ENCODE assay signal across 11 cellular contexts in the genomic region with DNA sequence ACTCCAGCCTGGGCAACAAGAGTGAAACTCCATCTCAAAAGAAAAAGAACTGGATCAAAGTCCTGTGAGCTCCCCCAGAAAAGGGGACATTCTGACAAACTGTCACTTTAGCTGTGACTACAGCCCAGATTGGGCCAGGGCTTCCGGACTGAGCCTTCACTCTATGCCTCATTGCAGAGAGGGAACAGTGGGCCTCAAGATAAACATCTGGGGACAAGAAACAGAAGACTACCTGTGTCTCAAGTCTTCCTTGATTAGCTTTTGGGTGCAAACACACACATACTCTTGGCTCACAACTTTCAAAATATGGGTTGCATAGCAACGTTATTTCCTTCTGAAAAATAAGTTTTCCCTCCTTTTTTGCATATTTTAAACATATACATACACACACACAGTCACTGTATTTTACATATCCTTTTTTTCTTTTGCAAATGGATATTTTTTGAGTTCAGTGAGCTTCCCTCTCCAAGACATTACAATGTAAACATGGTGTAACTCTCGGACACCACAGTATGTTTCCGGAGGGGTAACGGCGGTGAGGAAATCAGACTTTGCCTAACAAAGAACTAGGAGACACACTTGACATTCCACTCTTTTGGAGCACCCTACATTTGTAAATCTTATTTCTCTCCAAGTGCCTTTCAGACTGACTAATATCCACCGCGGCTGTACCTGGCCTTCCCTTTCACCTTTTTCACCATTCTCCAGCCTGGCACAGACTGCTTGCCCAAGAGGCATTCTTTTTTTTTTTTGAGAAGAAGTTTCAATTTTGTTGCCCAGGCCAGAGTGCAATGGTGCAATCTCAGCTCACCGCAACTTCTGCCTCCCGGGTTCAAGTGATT. TPM values are rescaled to one million over a fixed set of nuclear protein-coding genes. Genes with fewer than 3 reads are reported as not detected.
DNase-seq lines count a peak whose midpoint lies in the region; ATAC-seq, FAIRE-seq and TF ChIP-seq lines count a peak whose summit lies in the region.
"Had no signal": no experiment of that assay in that cellular context is flagged by ENCODE, and none has a peak within 500 bp of the region (broad histone marks: within the 10 kb centered on the region; RNA-seq: fewer than 3 reads in every experiment).

No MANE protein-coding gene starts in this region.

- peaks cover 53% of the 10 kb centered on the region for H3K4me1 Mint-ChIP-seq in activated CD4-positive, alpha-beta T cell treated with anti-CD3 and anti-CD28 coated beads for 36 hours
- peaks cover 45% of the 10 kb centered on the region for H3K4me1 Mint-ChIP-seq in stimulated activated effector memory CD8-positive, alpha-beta T cell treated with anti-CD3 and anti-CD28 coated beads, Interleukin-12 subunit alpha, Interleukin-12 subunit beta, amount 100 ng/mL, for 72 hours

- H3K4me3 Mint-ChIP-seq in activated CD4-positive, alpha-beta T cell treated with anti-CD3 and anti-CD28 coated beads for 36 hours: peak overlapping the region; percentile 61
- peak overlapping the region; percentile 90 for H3K4me3 Mint-ChIP-seq in stimulated activated effector memory CD8-positive, alpha-beta T cell treated with anti-CD3 and anti-CD28 coated beads, Interleukin-12 subunit alpha, Interleukin-12 subunit beta, amount 100 ng/mL, for 72 hours

- peaks cover 28% of the 10 kb centered on the region for H3K36me3 Mint-ChIP-seq in activated CD4-positive, alpha-beta T cell treated with anti-CD3 and anti-CD28 coated beads for 36 hours (ENCODE audit: low read depth)
- peaks cover 39% of the 10 kb centered on the region for H3K36me3 Mint-ChIP-seq in stimulated activated effector memory CD8-positive, alpha-beta T cell treated with anti-CD3 and anti-CD28 coated beads, Interleukin-12 subunit alpha, Interleukin-12 subunit beta, amount 100 ng/mL, for 72 hours

- no peak for FAIRE-seq in RCC 7860 (lab: Jason Lieb, UNC)

- CTCF ChIA-PET in activated CD4-positive, alpha-beta T cell treated with anti-CD3 and anti-CD28 coated beads for 36 hours (lab: Charles Lee): interaction anchor here (0.8 to 1.4 kb wide), 2 partner anchors 57 to 98 kb away, joined by 3 to 4 read pairs; no protein-coding TSS in a partner anchor

- H3K4me3 ChIP-seq in fibroblast of pulmonary artery (replicated peaks; ENCODE audit: low read depth, low read length): peak overlapping the region; percentile 97
- H3K4me3 ChIP-seq: colonic mucosa had no signal

- POLR2A ChIA-PET in activated CD4-positive, alpha-beta T cell treated with anti-CD3 and anti-CD28 coated beads for 36 hours (lab: Charles Lee): interaction anchor here (0.6 kb wide), 1 partner anchor 541 kb away, joined by 4 read pairs; no protein-coding TSS in a partner anchor

- H3K27ac Mint-ChIP-seq in activated CD4-positive, alpha-beta T cell treated with anti-CD3 and anti-CD28 coated beads for 36 hours: peak overlapping the region; percentile 37
- no peak overlapping the region for H3K27ac Mint-ChIP-seq in stimulated activated effector memory CD8-positive, alpha-beta T cell treated with anti-CD3 and anti-CD28 coated beads, Interleukin-12 subunit alpha, Interleukin-12 subunit beta, amount 100 ng/mL, for 72 hours

- H3K27me3 Mint-ChIP-seq in activated CD4-positive, alpha-beta T cell treated with anti-CD3 and anti-CD28 coated beads for 36 hours: no peaks in the 10 kb centered on the region

- TF ChIP-seq CTCF in fibroblast of pulmonary artery (IDR thresholded peaks at IDR 0.05; ENCODE audit: low read length, missing control alignments): no peak

- intact Hi-C loops in activated CD4-positive, alpha-beta T cell treated with anti-CD3 and anti-CD28 coated beads for 36 hours (cut with DNase I, micrococcal nuclease): no loop called here

- H3K9me3 Mint-ChIP-seq in activated CD4-positive, alpha-beta T cell treated with anti-CD3 and anti-CD28 coated beads for 36 hours (ENCODE audit: low read depth): no peaks in the 10 kb centered on the region
- H3K9me3 Mint-ChIP-seq in stimulated activated effector memory CD8-positive, alpha-beta T cell treated with anti-CD3 and anti-CD28 coated beads, Interleukin-12 subunit alpha, Interleukin-12 subunit beta, amount 100 ng/mL, for 72 hours: no peaks in the 10 kb centered on the region

- ATAC-seq in activated CD4-positive, alpha-beta T cell treated with anti-CD3 and anti-CD28 coated beads for 36 hours: no peak
- no peak for ATAC-seq in stimulated activated effector memory CD8-positive, alpha-beta T cell treated with anti-CD3 and anti-CD28 coated beads, Interleukin-12 subunit alpha, Interleukin-12 subunit beta, amount 100 ng/mL, for 72 hours
- ATAC-seq in GM21360 (IDR thresholded peaks at IDR 0.05; ENCODE audit: unreplicated experiment): no peak

- DNase-seq in activated CD4-positive, alpha-beta T cell treated with anti-CD3 and anti-CD28 coated beads for 36 hours: peak; percentile 14
- DNase-seq in activated CD4-positive, alpha-beta T cell treated with anti-CD3 and anti-CD28 coated beads for 4 hours: no peak
- DNase-seq in SIG-M5 treated with dmso at 0.1 percent for 504 hours (lab: John Stamatoyannopoulos, UW; ENCODE audit: unreplicated experiment): peak; percentile 89
- DNase-seq in fibroblast of pulmonary artery (ENCODE audit: low read depth): peak; percentile 35
- DNase-seq in stimulated activated effector memory CD8-positive, alpha-beta T cell treated with anti-CD3 and anti-CD28 coated beads, Interleukin-12 subunit alpha, Interleukin-12 subunit beta, amount 100 ng/mL, for 72 hours (ENCODE audit: low spot score in 2 of 2): no peak
- DNase-seq in RCC 7860 (ENCODE audit: low spot score): no peak
- no peak for DNase-seq in hepatic stellate cell (ENCODE audit: low spot score)
- DNase-seq: ACHN, colonic mucosa, right lobe of liver had no signal

RNA-seq across cellular contexts. Expression of gene TKT, which starts 3.5 kb away (rescaled TPM):
- total RNA-seq in activated CD4-positive, alpha-beta T cell treated with anti-CD3 and anti-CD28 coated beads for 36 hours: 100 to 1,000 TPM; 320 to 418 TPM

Comparison
In these comparisons a context has a peak if more than half of its experiments do, and no peak if none do; other contexts are left out.
1. DNase-seq: peak in activated CD4-positive, alpha-beta T cell treated with anti-CD3 and anti-CD28 coated beads for 36 hours (single experiment), SIG-M5 treated with dmso at 0.1 percent for 504 hours (single experiment) and fibroblast of pulmonary artery (single experiment); none in activated CD4-positive, alpha-beta T cell treated with anti-CD3 and anti-CD28 coated beads for 4 hours (0 of 2), stimulated activated effector memory CD8-positive, alpha-beta T cell treated with anti-CD3 and anti-CD28 coated beads, Interleukin-12 subunit alpha, Interleukin-12 subunit beta, amount 100 ng/mL, for 72 hours (0 of 2), RCC 7860 (single experiment) and hepatic stellate cell (single experiment).